Comparison of ENCODE assay signal across 16 cellular contexts in the genomic region with DNA sequence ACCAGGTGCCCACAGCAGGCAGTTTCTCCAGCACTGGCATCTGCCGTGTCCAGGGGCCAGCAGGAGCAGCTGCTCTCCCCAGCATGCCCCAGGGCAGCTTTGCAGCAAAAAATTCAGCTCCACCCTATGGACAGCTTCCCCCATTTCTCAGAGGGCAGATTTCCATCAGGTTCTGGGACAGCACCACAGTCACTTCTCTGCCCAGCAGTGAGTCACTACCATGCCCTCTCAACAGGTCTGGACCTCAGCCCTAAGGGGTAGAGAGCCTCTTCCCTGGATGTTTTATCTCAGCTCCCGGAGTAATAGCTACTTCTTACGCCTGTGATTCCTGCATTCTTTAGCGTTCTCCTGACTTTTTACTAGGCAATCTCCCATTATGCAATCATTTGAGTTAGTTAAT.
DNase-seq lines count a peak whose midpoint lies in the region; TF ChIP-seq lines count a peak whose summit lies in the region.
"Had no signal": no experiment of that assay in that cellular context is flagged by ENCODE, and none has a peak within 500 bp of the region (broad histone marks: within the 10 kb centered on the region; RNA-seq: fewer than 3 reads in every experiment).

No MANE protein-coding gene starts in this region.

- no peaks in the 10 kb centered on the region for H3K79me1 ChIP-seq in trophoblast cell (ENCODE audit: low read length)

- H3K18ac ChIP-seq in trophoblast cell (ENCODE audit: low read length), result no peak overlapping the region

- no peak overlapping the region for H4K91ac ChIP-seq in trophoblast cell (ENCODE audit: low read depth, low read length)

- H3K79me2 ChIP-seq in trophoblast cell (ENCODE audit: control insufficient read depth, insufficient read depth, low read length, poor library complexity), result no peaks in the 10 kb centered on the region

- H4K12ac ChIP-seq in trophoblast cell (ENCODE audit: low read depth, low read length), result no peak overlapping the region

- H2BK12ac ChIP-seq in trophoblast cell (ENCODE audit: low read length), result no peak overlapping the region

- no peak overlapping the region for H3K14ac ChIP-seq in trophoblast cell (ENCODE audit: low read length)

- H4K8ac ChIP-seq in trophoblast cell (ENCODE audit: low read depth, low read length), result no peak overlapping the region

- no peak overlapping the region for H3K4me3 ChIP-seq in trophoblast cell (ENCODE audit: low read depth, low read length)
- H3K4me3 ChIP-seq: BLaER1 treated with 17β-estradiol and CSF1 and Interleukin-3, amounts not matched to agents 10 nM and 100 nM; GM23338 had no signal

- H3K4me2 ChIP-seq in trophoblast cell (ENCODE audit: low read length), result no peak overlapping the region
- H3K4me2 ChIP-seq: BLaER1 treated with 17β-estradiol and CSF1 and Interleukin-3, amounts not matched to agents 10 nM and 100 nM; GM23338 had no signal

- no peak overlapping the region for H3K27ac ChIP-seq in trophoblast cell (ENCODE audit: low read depth, low read length)
- H3K27ac ChIP-seq: BLaER1 treated with 17β-estradiol and CSF1 and Interleukin-3, amounts not matched to agents 10 nM and 100 nM; HL-60 had no signal

- WGBS in trophoblast cell (ENCODE audit: extremely low coverage, insufficient coverage, insufficient read length), result no CpG with 5 or more reads among the region's 4 CpGs

- DNase-seq in EL (peak; percentile 17), M059J (ENCODE audit: low read depth) (peak; percentile 74), RPMI7951 (ENCODE audit: low read depth) (peak; percentile 84), trophoblast cell (peak; percentile 6 to 18), GM13977 (ENCODE audit: low spot score) (no peak), OCI-M1 (lab: John Stamatoyannopoulos, UW) (no peak)
- DNase-seq in activated CD4-positive, alpha-beta T cell treated with anti-CD3 and anti-CD28 coated beads for 4 hours, result no peak
- DNase-seq: CD8-positive, alpha-beta T cell; COR-L47; DMS 273 treated with DMSO at 0.1 percent for 48 hours; DMS53; DND-41; HCEC 1CT had no signal

- H2AFZ ChIP-seq in trophoblast cell (ENCODE audit: insufficient read depth, low read length, poor library complexity), result no peak overlapping the region
- H2AFZ ChIP-seq: GM23338 had no signal

- no peaks in the 10 kb centered on the region for H3K4me1 ChIP-seq in trophoblast cell (ENCODE audit: control insufficient read depth in 1 of 2, insufficient read depth in 2 of 2, low read length in 2 of 2)
- H3K4me1 ChIP-seq: BLaER1 treated with 17β-estradiol and CSF1 and Interleukin-3, amounts not matched to agents 10 nM and 100 nM had no signal

- H3K9me3 ChIP-seq in trophoblast cell (ENCODE audit: insufficient read depth, low read depth, low read length), result no peaks in the 10 kb centered on the region

- in situ Hi-C loops in GM13977 (cut with MboI; ENCODE audit: low pct_unique_long_range_greater_than_20kb, low sequenced_read_pairs, unreplicated experiment), result no loop called here

- H3K4ac ChIP-seq in trophoblast cell (ENCODE audit: low read depth, low read length), result no peak overlapping the region

- no peak for TF ChIP-seq CTCF in GM13977 (IDR thresholded peaks at IDR 0.05; ENCODE audit: extremely low read depth, insufficient read depth, missing control alignments)

- no peaks in the 10 kb centered on the region for H3K27me3 ChIP-seq in trophoblast cell (ENCODE audit: insufficient read depth, low read length)
- H3K27me3 ChIP-seq: BLaER1 treated with 17β-estradiol and CSF1 and Interleukin-3, amounts not matched to agents 10 nM and 100 nM had no signal

- H2BK5ac ChIP-seq in trophoblast cell (ENCODE audit: low read depth, low read length, poor library complexity), result no peak overlapping the region

- H3K23ac ChIP-seq in trophoblast cell (ENCODE audit: low read length), result no peak overlapping the region

- H2BK120ac ChIP-seq in trophoblast cell (ENCODE audit: insufficient read depth, low read length, poor library complexity), result no peak overlapping the region

- H3K36me3 ChIP-seq in trophoblast cell (ENCODE audit: control insufficient read depth in 1 of 2, insufficient read depth in 2 of 2, low read length in 2 of 2), result no peaks in the 10 kb centered on the region
- H3K36me3 ChIP-seq: BLaER1 treated with 17β-estradiol and CSF1 and Interleukin-3, amounts not matched to agents 10 nM and 100 nM had no signal

- no peak overlapping the region for H2AK5ac ChIP-seq in trophoblast cell (ENCODE audit: low read length)

- H3K9ac ChIP-seq in trophoblast cell (ENCODE audit: low read length), result no peak overlapping the region
- H3K9ac ChIP-seq: BLaER1 treated with 17β-estradiol and CSF1 and Interleukin-3, amounts not matched to agents 10 nM and 100 nM had no signal

Comparison
In these comparisons a context has a peak if more than half of its experiments do, and no peak if none do; other contexts are left out.
1. DNase-seq: peak in EL (single experiment), M059J (single experiment), RPMI7951 (single experiment) and trophoblast cell (2 of 2); none in GM13977 (single experiment), OCI-M1 (single experiment) and activated CD4-positive, alpha-beta T cell treated with anti-CD3 and anti-CD28 coated beads for 4 hours (0 of 2).